Comparison of ENCODE assay signal across 1 cellular context in the genomic region with DNA sequence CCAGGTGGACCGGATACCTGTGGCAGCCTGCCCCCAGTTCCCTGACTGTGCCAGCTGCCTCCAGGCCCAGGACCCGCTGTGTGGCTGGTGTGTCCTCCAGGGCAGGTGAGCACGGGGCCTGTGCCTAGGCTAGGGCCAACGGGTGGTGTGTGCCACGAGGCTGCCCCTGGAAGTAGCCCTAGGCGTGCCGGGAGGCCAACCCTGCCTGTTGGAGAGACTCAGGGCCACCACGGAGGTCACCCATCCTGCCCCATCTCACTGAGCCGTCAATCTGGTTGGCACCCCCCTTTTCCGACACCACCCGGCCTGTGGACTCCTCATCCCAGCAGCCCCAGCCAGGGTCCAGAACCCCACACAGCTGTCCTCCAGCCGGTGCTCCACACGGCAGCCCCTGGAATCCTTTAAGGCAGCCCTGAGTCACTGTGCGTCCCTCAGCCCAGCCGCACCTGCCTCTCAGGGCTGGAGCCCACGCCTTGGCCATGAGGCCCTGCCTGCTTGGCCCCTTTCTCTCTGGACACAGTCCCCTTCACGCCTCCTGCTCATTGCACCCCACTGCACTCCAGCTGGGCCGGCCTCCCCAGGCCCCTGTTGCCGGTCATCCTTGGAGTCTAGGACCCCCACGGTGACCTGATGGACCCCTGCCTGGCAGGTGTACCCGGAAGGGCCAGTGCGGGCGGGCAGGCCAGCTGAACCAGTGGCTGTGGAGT.
TF ChIP-seq lines count a peak whose summit lies in the region.

No MANE protein-coding gene starts in this region.

TF ChIP-seq in SK-N-SH, 30 proteins besides CTCF, POLR2A, EP300 and RAD21 (continued from another document):
- TF ChIP-seq, protein P1, sequence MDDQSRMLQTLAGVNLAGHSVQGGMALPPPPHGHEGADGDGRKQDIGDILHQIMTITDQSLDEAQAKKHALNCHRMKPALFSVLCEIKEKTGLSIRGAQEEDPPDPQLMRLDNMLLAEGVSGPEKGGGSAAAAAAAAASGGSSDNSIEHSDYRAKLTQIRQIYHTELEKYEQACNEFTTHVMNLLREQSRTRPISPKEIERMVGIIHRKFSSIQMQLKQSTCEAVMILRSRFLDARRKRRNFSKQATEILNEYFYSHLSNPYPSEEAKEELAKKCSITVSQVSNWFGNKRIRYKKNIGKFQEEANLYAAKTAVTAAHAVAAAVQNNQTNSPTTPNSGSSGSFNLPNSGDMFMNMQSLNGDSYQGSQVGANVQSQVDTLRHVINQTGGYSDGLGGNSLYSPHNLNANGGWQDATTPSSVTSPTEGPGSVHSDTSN (IDR thresholded peaks at IDR 0.05): no peak
- TF ChIP-seq USF2 (IDR thresholded peaks at IDR 0.05; ENCODE audit: borderline replicate concordance, low read depth, low read length) (no peak), GABPA (IDR thresholded peaks at IDR 0.05; ENCODE audit: low read depth) (no peak), EZH2phosphoT487 (IDR thresholded peaks at IDR 0.05; ENCODE audit: borderline replicate concordance, low read depth) (no peak), NRF1 (IDR thresholded peaks at IDR 0.05; ENCODE audit: low read depth, low read length) (no peak), MEF2A (IDR thresholded peaks at IDR 0.05; ENCODE audit: borderline replicate concordance, low read depth) (no peak)
- TF ChIP-seq, protein P2, sequence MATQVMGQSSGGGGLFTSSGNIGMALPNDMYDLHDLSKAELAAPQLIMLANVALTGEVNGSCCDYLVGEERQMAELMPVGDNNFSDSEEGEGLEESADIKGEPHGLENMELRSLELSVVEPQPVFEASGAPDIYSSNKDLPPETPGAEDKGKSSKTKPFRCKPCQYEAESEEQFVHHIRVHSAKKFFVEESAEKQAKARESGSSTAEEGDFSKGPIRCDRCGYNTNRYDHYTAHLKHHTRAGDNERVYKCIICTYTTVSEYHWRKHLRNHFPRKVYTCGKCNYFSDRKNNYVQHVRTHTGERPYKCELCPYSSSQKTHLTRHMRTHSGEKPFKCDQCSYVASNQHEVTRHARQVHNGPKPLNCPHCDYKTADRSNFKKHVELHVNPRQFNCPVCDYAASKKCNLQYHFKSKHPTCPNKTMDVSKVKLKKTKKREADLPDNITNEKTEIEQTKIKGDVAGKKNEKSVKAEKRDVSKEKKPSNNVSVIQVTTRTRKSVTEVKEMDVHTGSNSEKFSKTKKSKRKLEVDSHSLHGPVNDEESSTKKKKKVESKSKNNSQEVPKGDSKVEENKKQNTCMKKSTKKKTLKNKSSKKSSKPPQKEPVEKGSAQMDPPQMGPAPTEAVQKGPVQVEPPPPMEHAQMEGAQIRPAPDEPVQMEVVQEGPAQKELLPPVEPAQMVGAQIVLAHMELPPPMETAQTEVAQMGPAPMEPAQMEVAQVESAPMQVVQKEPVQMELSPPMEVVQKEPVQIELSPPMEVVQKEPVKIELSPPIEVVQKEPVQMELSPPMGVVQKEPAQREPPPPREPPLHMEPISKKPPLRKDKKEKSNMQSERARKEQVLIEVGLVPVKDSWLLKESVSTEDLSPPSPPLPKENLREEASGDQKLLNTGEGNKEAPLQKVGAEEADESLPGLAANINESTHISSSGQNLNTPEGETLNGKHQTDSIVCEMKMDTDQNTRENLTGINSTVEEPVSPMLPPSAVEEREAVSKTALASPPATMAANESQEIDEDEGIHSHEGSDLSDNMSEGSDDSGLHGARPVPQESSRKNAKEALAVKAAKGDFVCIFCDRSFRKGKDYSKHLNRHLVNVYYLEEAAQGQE (IDR thresholded peaks at IDR 0.05; ENCODE audit: low read depth, low read length): no peak
